In genomic region chr4:185227131-185227551, GRCh38 we compare ENCODE assay signal across 11 cellular contexts. TPM values are rescaled to one million over a fixed set of nuclear protein-coding genes. Genes with fewer than 3 reads are reported as not detected.
DNase-seq lines count a peak whose midpoint lies in the region; ATAC-seq and TF ChIP-seq lines count a peak whose summit lies in the region.
"Had no signal": no experiment of that assay in that cellular context is flagged by ENCODE, and none has a peak within 500 bp of the region (broad histone marks: within the 10 kb centered on the region; RNA-seq: fewer than 3 reads in every experiment).

No MANE protein-coding gene starts in this region.

- H3K4me3 ChIP-seq in BE2C (ENCODE audit: low read depth, low read length) (no peak overlapping the region), RWPE2 (ENCODE audit: severe bottlenecking) (no peak overlapping the region), fibroblast of pulmonary artery (replicated peaks; ENCODE audit: low read depth, low read length) (no peak overlapping the region)
- no peak overlapping the region for H3K4me3 ChIP-seq in effector memory CD4-positive, alpha-beta T cell (ENCODE audit: insufficient read depth, low read depth, low read length, poor library complexity, severe bottlenecking)
- H3K4me3 ChIP-seq: lung had no signal

- H3K4me1 ChIP-seq in BE2C (no peaks in the 10 kb centered on the region; the same call in 1 of the 2 replicates), RWPE2 (ENCODE audit: insufficient read depth, poor library complexity, severe bottlenecking) (no peaks in the 10 kb centered on the region)
- no peaks in the 10 kb centered on the region for H3K4me1 ChIP-seq in effector memory CD4-positive, alpha-beta T cell (ENCODE audit: control insufficient read depth, insufficient read depth, low read length, poor library complexity, severe bottlenecking)

- no peaks in the 10 kb centered on the region for H3K36me3 ChIP-seq in BE2C
- no peaks in the 10 kb centered on the region for H3K36me3 ChIP-seq in RWPE2 (ENCODE audit: low read depth)
- H3K36me3 ChIP-seq in effector memory CD4-positive, alpha-beta T cell (ENCODE audit: control insufficient read depth, insufficient read depth, low read length): no peaks in the 10 kb centered on the region

- intact Hi-C loops in posterior vena cava (cut with DNase I): no loop called here

- no peak overlapping the region for H3K27ac Mint-ChIP-seq in neural crest cell (ENCODE audit: unreplicated experiment)

- no peaks in the 10 kb centered on the region for H3K9me3 ChIP-seq in BE2C
- H3K9me3 ChIP-seq in RWPE2 (ENCODE audit: severe bottlenecking): no peaks in the 10 kb centered on the region
- no peaks in the 10 kb centered on the region for H3K9me3 ChIP-seq in effector memory CD4-positive, alpha-beta T cell (ENCODE audit: control insufficient read depth, low read length)

- no peaks in the 10 kb centered on the region for H3K27me3 Mint-ChIP-seq in neural crest cell (ENCODE audit: low read depth)

- DNase-seq in BE2C: no peak
- no peak for DNase-seq in RWPE2 (ENCODE audit: low spot score)
- no peak for DNase-seq in fibroblast of pulmonary artery (ENCODE audit: low read depth)
- no peak for DNase-seq in neural crest cell (ENCODE audit: low read depth, low spot score)
- no peak for DNase-seq in effector memory CD4-positive, alpha-beta T cell
- no peak for DNase-seq in GM13977 (ENCODE audit: low spot score)
- no peak for DNase-seq in posterior vena cava (ENCODE audit: low spot score)
- DNase-seq: MM.1S; NK-92 treated with Interleukin-12 subunit alpha and Interleukin-12 subunit beta, amount 100 ng/mL, for 24 hours had no signal

- TF ChIP-seq CTCF in BE2C (IDR thresholded peaks at IDR 0.05; ENCODE audit: low read depth, low read length): peak; percentile 36
- TF ChIP-seq CTCF in RWPE2 (IDR thresholded peaks at IDR 0.05; ENCODE audit: poor library complexity, severe bottlenecking): peak; percentile 16
- TF ChIP-seq CTCF in fibroblast of pulmonary artery (IDR thresholded peaks at IDR 0.05; ENCODE audit: low read length, missing control alignments): peak; percentile 20
- TF ChIP-seq CTCF in neural crest cell (conservative IDR thresholded peaks at IDR 0.05): peak; percentile 24
- no peak for TF ChIP-seq CTCF in GM13977 (IDR thresholded peaks at IDR 0.05; ENCODE audit: extremely low read depth, insufficient read depth, missing control alignments)

- H3K4me3 Mint-ChIP-seq in neural crest cell: no peak overlapping the region

- H3K36me3 Mint-ChIP-seq in neural crest cell (ENCODE audit: low read depth): no peaks in the 10 kb centered on the region

- H3K27ac ChIP-seq in RWPE2 (ENCODE audit: poor library complexity, severe bottlenecking): no peak overlapping the region
- H3K27ac ChIP-seq in effector memory CD4-positive, alpha-beta T cell (ENCODE audit: insufficient read depth, low read length, poor library complexity, severe bottlenecking): no peak overlapping the region

- H3K27me3 ChIP-seq in BE2C (no peaks in the 10 kb centered on the region), RWPE2 (ENCODE audit: insufficient read depth, poor library complexity, severe bottlenecking) (no peaks in the 10 kb centered on the region)
- no peaks in the 10 kb centered on the region for H3K27me3 ChIP-seq in effector memory CD4-positive, alpha-beta T cell (replicated peaks; ENCODE audit: control insufficient read depth, insufficient read depth, low read length, poor library complexity, severe bottlenecking)

- H3K4me1 Mint-ChIP-seq in neural crest cell: no peaks in the 10 kb centered on the region

- H3K9me3 Mint-ChIP-seq in neural crest cell: no peaks in the 10 kb centered on the region

- in situ Hi-C loops in GM13977 (cut with MboI; ENCODE audit: low pct_unique_long_range_greater_than_20kb, low sequenced_read_pairs, unreplicated experiment): no loop called here

- ATAC-seq in RWPE2 (ENCODE audit: low read depth): no peak
- ATAC-seq in GM18873 (IDR thresholded peaks at IDR 0.05; ENCODE audit: low FRiP score, unreplicated experiment): no peak

RNA-seq across cellular contexts. Expression of gene SNX25, which starts 17.7 kb away (rescaled TPM):
- 2.3 TPM for polyA plus RNA-seq in BE2C (2012; ENCODE audit: insufficient read depth, insufficient read length, low read depth)
- total RNA-seq in neural crest cell (9.7 and 14.3 TPM in 2 replicates), posterior vena cava (10 to 100 TPM; 19.9 to 20.3 TPM)

RNA-seq across cellular contexts. Expression of gene CFAP97, which starts 23.3 kb away (rescaled TPM):
- polyA plus RNA-seq in BE2C (2012; ENCODE audit: insufficient read depth, insufficient read length, low read depth): 19.4 TPM
- 34.6 and 38.5 TPM in 2 replicates for total RNA-seq in neural crest cell
- 10 to 100 TPM; 42.6 to 52.9 TPM for total RNA-seq in posterior vena cava
